In the genomic region with DNA sequence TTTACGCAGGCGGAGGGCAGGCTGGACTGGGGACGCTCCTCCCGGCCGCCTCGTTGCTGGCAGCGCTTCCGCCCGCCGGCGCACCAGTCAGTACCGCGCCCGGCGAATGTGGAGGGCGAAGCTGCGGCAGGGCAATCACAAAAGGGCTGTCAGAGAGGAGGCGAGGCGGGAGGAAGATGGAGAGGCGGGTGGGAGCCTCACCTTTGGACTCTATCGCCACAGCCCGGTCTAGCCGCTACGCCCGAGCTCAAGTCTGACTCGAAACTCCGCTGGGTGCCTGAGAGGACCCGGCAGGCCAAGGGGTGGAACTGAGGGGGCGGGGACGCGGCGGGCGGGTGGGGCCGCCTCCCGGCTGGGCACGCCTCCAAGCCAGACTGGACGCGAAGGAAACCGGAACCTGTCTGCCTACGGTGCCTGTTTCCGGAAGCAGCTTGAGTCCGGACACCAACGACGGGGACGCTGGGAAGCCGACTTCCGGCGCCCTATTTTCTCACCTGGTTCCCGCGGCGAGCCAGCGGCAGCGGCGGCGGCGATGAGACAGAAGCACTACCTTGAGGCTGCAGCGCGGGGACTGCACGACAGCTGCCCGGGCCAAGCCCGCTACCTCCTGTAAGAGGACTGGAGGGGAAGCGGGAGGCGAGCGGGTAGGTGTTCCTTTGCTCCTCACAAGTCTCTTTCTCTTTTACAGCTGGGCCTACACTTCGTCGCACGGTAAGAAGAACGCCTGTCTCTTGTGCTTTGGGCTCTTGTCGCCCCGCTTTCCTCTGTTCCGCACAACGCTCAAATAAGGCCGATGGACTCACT, we compare ENCODE assay signal across 1 cellular context.
TF ChIP-seq lines count a peak whose summit lies in the region.

Gene RMP24 (plus strand): TSS at position 483 of the 804 bp plus-strand sequence.

TF ChIP-seq in HEK293, 187 proteins besides CTCF, POLR2A, EP300 and RAD21 (continued from another document and continues in another):
- TF ChIP-seq ZNF274 (IDR thresholded peaks at IDR 0.05; ENCODE audit: low read length) (no peak), ZNF274 (tag by site-specific recombination; IDR thresholded peaks at IDR 0.05; ENCODE audit: borderline replicate concordance) (no peak), ZNF548 (tag by site-specific recombination; IDR thresholded peaks at IDR 0.05) (no peak), ZFP37 (tag by site-specific recombination; IDR thresholded peaks at IDR 0.05) (0 out of 2 replicates have a peak, but pooled peaks have one; percentile 57), ZFP3 (tag by site-specific recombination; IDR thresholded peaks at IDR 0.05; ENCODE audit: low read depth) (no peak), ZNF391 (tag by site-specific recombination; IDR thresholded peaks at IDR 0.05; ENCODE audit: borderline replicate concordance, low read depth) (no peak; the same call in 1 of the 2 replicates), ZNF280C (tag by site-specific recombination; IDR thresholded peaks at IDR 0.05) (no peak), ZNF10 (tag by site-specific recombination; IDR thresholded peaks at IDR 0.05) (no peak), ZNF335 (tag by site-specific recombination; conservative IDR thresholded peaks at IDR 0.05) (peak; percentile 83), SP3 (tag by site-specific recombination; IDR thresholded peaks at IDR 0.05) (peak; percentile 91), ZSCAN23 (tag by site-specific recombination; IDR thresholded peaks at IDR 0.05) (0 out of 2 replicates have a peak, but pooled peaks have one; percentile 17), YY1 (tag by site-specific recombination; IDR thresholded peaks at IDR 0.05) (peak; percentile 47), ZNF394 (tag by site-specific recombination; IDR thresholded peaks at IDR 0.05; ENCODE audit: borderline replicate concordance) (peak; percentile 75), KLF7 (tag by site-specific recombination; IDR thresholded peaks at IDR 0.05; ENCODE audit: borderline replicate concordance) (peak; percentile 68; the same call in 1 of the 2 replicates), ZBTB17 (tag by site-specific recombination; IDR thresholded peaks at IDR 0.05) (peak; percentile 79), ZNF501 (tag by site-specific recombination; IDR thresholded peaks at IDR 0.05) (peak; percentile 87), ZNF621 (tag by site-specific recombination; IDR thresholded peaks at IDR 0.05) (no peak), YY2 (tag by site-specific recombination; IDR thresholded peaks at IDR 0.05) (peak; percentile 37; the same call in 1 of the 2 replicates), SETDB1 (IDR thresholded peaks at IDR 0.05; ENCODE audit: insufficient read length, low read length) (no peak), IKZF3 (tag by site-specific recombination; IDR thresholded peaks at IDR 0.05) (peak; percentile 16; the same call in 1 of the 2 replicates), ZNF843 (tag by site-specific recombination; IDR thresholded peaks at IDR 0.05) (peak; percentile 58), ZNF449 (tag by site-specific recombination; IDR thresholded peaks at IDR 0.05) (no peak), SALL2 (tag by site-specific recombination; IDR thresholded peaks at IDR 0.05; ENCODE audit: borderline replicate concordance) (no peak), ZXDB (tag by site-specific recombination; IDR thresholded peaks at IDR 0.05) (peak; percentile 90), ZNF580 (tag by site-specific recombination; IDR thresholded peaks at IDR 0.05) (peak; percentile 65; the same call in 1 of the 2 replicates), ZNF791 (tag by site-specific recombination; IDR thresholded peaks at IDR 0.05) (no peak), ZNF24 (tag by site-specific recombination; IDR thresholded peaks at IDR 0.05) (peak; percentile 62; the same call in 1 of the 2 replicates), ZNF521 (tag by site-specific recombination; IDR thresholded peaks at IDR 0.05) (no peak), ZNF350 (tag by site-specific recombination; IDR thresholded peaks at IDR 0.05) (0 out of 2 replicates have a peak, but pooled peaks have one; percentile 18), ZNF707 (tag by site-specific recombination; IDR thresholded peaks at IDR 0.05) (no peak), ZBTB49 (tag by site-specific recombination; IDR thresholded peaks at IDR 0.05; ENCODE audit: low read depth) (no peak), RBAK (tag by site-specific recombination; IDR thresholded peaks at IDR 0.05) (no peak), HOXC10 (CRISPR knock-in tag; IDR thresholded peaks at IDR 0.05) (peak; percentile 86; the same call in 1 of the 2 replicates), ZNF670 (tag by site-specific recombination; IDR thresholded peaks at IDR 0.05; ENCODE audit: low read depth) (no peak), ZNF302 (tag by site-specific recombination; IDR thresholded peaks at IDR 0.05; ENCODE audit: low read depth) (no peak)
- TF ChIP-seq, protein P1, sequence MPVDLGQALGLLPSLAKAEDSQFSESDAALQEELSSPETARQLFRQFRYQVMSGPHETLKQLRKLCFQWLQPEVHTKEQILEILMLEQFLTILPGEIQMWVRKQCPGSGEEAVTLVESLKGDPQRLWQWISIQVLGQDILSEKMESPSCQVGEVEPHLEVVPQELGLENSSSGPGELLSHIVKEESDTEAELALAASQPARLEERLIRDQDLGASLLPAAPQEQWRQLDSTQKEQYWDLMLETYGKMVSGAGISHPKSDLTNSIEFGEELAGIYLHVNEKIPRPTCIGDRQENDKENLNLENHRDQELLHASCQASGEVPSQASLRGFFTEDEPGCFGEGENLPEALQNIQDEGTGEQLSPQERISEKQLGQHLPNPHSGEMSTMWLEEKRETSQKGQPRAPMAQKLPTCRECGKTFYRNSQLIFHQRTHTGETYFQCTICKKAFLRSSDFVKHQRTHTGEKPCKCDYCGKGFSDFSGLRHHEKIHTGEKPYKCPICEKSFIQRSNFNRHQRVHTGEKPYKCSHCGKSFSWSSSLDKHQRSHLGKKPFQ (tag by site-specific recombination; IDR thresholded peaks at IDR 0.05): no peak
- TF ChIP-seq, protein P2, sequence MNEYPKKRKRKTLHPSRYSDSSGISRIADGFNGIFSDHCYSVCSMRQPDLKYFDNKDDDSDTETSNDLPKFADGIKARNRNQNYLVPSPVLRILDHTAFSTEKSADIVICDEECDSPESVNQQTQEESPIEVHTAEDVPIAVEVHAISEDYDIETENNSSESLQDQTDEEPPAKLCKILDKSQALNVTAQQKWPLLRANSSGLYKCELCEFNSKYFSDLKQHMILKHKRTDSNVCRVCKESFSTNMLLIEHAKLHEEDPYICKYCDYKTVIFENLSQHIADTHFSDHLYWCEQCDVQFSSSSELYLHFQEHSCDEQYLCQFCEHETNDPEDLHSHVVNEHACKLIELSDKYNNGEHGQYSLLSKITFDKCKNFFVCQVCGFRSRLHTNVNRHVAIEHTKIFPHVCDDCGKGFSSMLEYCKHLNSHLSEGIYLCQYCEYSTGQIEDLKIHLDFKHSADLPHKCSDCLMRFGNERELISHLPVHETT (tag by site-specific recombination; IDR thresholded peaks at IDR 0.05): 0 out of 2 replicates have a peak, but pooled peaks have one; percentile 39
- TF ChIP-seq, protein P3, sequence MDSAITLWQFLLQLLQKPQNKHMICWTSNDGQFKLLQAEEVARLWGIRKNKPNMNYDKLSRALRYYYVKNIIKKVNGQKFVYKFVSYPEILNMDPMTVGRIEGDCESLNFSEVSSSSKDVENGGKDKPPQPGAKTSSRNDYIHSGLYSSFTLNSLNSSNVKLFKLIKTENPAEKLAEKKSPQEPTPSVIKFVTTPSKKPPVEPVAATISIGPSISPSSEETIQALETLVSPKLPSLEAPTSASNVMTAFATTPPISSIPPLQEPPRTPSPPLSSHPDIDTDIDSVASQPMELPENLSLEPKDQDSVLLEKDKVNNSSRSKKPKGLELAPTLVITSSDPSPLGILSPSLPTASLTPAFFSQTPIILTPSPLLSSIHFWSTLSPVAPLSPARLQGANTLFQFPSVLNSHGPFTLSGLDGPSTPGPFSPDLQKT (IDR thresholded peaks at IDR 0.05; ENCODE audit: borderline replicate concordance, low read depth, low read length): no peak; the same call in 1 of the 2 replicates
- TF ChIP-seq, protein P4, sequence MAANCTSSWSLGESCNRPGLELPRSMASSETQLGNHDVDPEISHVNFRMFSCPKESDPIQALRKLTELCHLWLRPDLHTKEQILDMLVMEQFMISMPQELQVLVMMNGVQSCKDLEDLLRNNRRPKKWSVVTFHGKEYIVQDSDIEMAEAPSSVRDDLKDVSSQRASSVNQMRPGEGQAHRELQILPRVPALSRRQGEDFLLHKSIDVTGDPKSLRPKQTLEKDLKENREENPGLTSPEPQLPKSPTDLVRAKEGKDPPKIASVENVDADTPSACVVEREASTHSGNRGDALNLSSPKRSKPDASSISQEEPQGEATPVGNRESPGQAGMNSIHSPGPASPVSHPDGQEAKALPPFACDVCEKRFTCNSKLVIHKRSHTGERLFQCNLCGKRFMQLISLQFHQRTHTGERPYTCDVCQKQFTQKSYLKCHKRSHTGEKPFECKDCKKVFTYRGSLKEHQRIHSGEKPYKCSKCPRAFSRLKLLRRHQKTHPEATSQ (tag by site-specific recombination; IDR thresholded peaks at IDR 0.05): peak; percentile 34
- TF ChIP-seq, protein P5, sequence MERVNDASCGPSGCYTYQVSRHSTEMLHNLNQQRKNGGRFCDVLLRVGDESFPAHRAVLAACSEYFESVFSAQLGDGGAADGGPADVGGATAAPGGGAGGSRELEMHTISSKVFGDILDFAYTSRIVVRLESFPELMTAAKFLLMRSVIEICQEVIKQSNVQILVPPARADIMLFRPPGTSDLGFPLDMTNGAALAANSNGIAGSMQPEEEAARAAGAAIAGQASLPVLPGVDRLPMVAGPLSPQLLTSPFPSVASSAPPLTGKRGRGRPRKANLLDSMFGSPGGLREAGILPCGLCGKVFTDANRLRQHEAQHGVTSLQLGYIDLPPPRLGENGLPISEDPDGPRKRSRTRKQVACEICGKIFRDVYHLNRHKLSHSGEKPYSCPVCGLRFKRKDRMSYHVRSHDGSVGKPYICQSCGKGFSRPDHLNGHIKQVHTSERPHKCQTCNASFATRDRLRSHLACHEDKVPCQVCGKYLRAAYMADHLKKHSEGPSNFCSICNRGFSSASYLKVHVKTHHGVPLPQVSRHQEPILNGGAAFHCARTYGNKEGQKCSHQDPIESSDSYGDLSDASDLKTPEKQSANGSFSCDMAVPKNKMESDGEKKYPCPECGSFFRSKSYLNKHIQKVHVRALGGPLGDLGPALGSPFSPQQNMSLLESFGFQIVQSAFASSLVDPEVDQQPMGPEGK (tag by site-specific recombination; IDR thresholded peaks at IDR 0.05): peak; percentile 80
